Comparison of ENCODE assay signal across 25 cellular contexts in genomic region chr11:31254411-31254810, GRCh38.
A peak's percentile ranks its signal among the peaks of the same experiment; 100 is the strongest.
DNase-seq lines count a peak whose midpoint lies in the region; ATAC-seq and TF ChIP-seq lines count a peak whose summit lies in the region.
"Had no signal": no experiment of that assay in that cellular context is flagged by ENCODE, and none has a peak within 500 bp of the region (broad histone marks: within the 10 kb centered on the region; RNA-seq: fewer than 3 reads in every experiment).

No MANE protein-coding gene starts in this region.

- DNase-seq in H4 (ENCODE audit: low spot score) (peak; percentile 20), NOMO-1 treated with DMSO at 0.1 percent for 48 hours (lab: John Stamatoyannopoulos, UW; ENCODE audit: unreplicated experiment) (peak; percentile 76), cardiac fibroblast (ENCODE audit: low read depth in 2 of 2) (peak; percentile 37 to 41), kidney tubule cell (ENCODE audit: low spot score) (peak; percentile 10), suprapubic skin (ENCODE audit: low spot score in 2 of 2) (no peak), NCI-H345 treated with DMSO at 0.1 percent for 48 hours (lab: John Stamatoyannopoulos, UW; ENCODE audit: unreplicated experiment) (no peak), mesothelial cell of epicardium (ENCODE audit: low spot score in 2 of 2, unreplicated experiment in 2 of 2) (no peak)
- DNase-seq: activated B cell treated with CpG ODN at 0.5 μM for 24 hours; activated CD8-positive, alpha-beta T cell treated with anti-CD3 and anti-CD28 coated beads for 36 hours; activated naive CD4-positive, alpha-beta T cell treated with anti-CD3 and anti-CD28 coated beads, Interleukin-2, amount 50 U/mL, for 16 hours; activated T-cell treated with anti-CD3 and anti-CD28 coated beads, Interleukin-2, amount 50 U/mL, for 24 hours; brain microvascular endothelial cell; dorsolateral prefrontal cortex; erythroblast; heart left ventricle; kidney; natural killer cell; NCI-H187; NCI-H510A; pancreas; SHP77 treated with DMSO at 0.1 percent for 48 hours; stimulated activated CD4-positive, alpha-beta T cell treated with anti-CD3 and anti-CD28 coated beads, Interleukin-2, amount 100 ng/mL, for 48 hours; T-helper 2 cell; uterus had no signal

- no peaks in the 10 kb centered on the region for H3K36me3 ChIP-seq in suprapubic skin
- H3K36me3 ChIP-seq: brain microvascular endothelial cell, heart left ventricle, pancreas, uterus had no signal

- no peaks in the 10 kb centered on the region for H3K27me3 Mint-ChIP-seq in mesothelial cell of epicardium (ENCODE audit: low read depth)

- TF ChIP-seq CTCF in cardiac fibroblast (IDR thresholded peaks at IDR 0.05; ENCODE audit: low read depth, low read length) (no peak), suprapubic skin (IDR thresholded peaks at IDR 0.05) (no peak), mesothelial cell of epicardium (IDR thresholded peaks at IDR 0.05; ENCODE audit: unreplicated experiment) (no peak)

- H3K27ac Mint-ChIP-seq in mesothelial cell of epicardium = no peak overlapping the region
- H3K27ac Mint-ChIP-seq: activated B cell treated with CpG ODN at 0.5 μM for 24 hours; activated CD8-positive, alpha-beta T cell treated with anti-CD3 and anti-CD28 coated beads for 36 hours; activated T-cell treated with anti-CD3 and anti-CD28 coated beads, Interleukin-2, amount 50 U/mL, for 24 hours; natural killer cell had no signal

- no peak overlapping the region for H3K4me3 ChIP-seq in cardiac fibroblast (replicated peaks in 1 of 2; ENCODE audit: low read depth in 2 of 2, low read length in 2 of 2)
- no peak overlapping the region for H3K4me3 ChIP-seq in suprapubic skin
- H3K4me3 ChIP-seq: dorsolateral prefrontal cortex, heart left ventricle, pancreas, uterus had no signal

- H3K36me3 Mint-ChIP-seq in mesothelial cell of epicardium = no peaks in the 10 kb centered on the region
- H3K36me3 Mint-ChIP-seq: natural killer cell had no signal

- H3K27me3 ChIP-seq in suprapubic skin = no peaks in the 10 kb centered on the region
- H3K27me3 ChIP-seq: brain microvascular endothelial cell, dorsolateral prefrontal cortex, heart left ventricle, pancreas, uterus had no signal

- H3K9me3 ChIP-seq in suprapubic skin = no peaks in the 10 kb centered on the region
- H3K9me3 ChIP-seq: heart left ventricle, pancreas, uterus had no signal

- H3K27ac ChIP-seq in suprapubic skin = no peak overlapping the region
- H3K27ac ChIP-seq: brain microvascular endothelial cell, dorsolateral prefrontal cortex, heart left ventricle, pancreas, uterus had no signal

- TF ChIP-seq EP300 in suprapubic skin (IDR thresholded peaks at IDR 0.05) = no peak

- no peaks in the 10 kb centered on the region for H3K9me3 Mint-ChIP-seq in mesothelial cell of epicardium
- H3K9me3 Mint-ChIP-seq: activated B cell treated with CpG ODN at 0.5 μM for 24 hours; activated CD8-positive, alpha-beta T cell treated with anti-CD3 and anti-CD28 coated beads for 36 hours; activated T-cell treated with anti-CD3 and anti-CD28 coated beads, Interleukin-2, amount 50 U/mL, for 24 hours had no signal

- no peak for ATAC-seq in HG03045 (IDR thresholded peaks at IDR 0.05; ENCODE audit: unreplicated experiment)
- ATAC-seq: activated CD8-positive, alpha-beta T cell treated with anti-CD3 and anti-CD28 coated beads for 36 hours; heart left ventricle; natural killer cell had no signal

- H3K4me1 ChIP-seq in suprapubic skin = no peaks in the 10 kb centered on the region
- H3K4me1 ChIP-seq: heart left ventricle, pancreas, uterus had no signal

- TF ChIP-seq POLR2A in suprapubic skin (IDR thresholded peaks at IDR 0.05) = no peak

- H3K4me1 Mint-ChIP-seq in mesothelial cell of epicardium = peaks cover 10% of the 10 kb centered on the region
- H3K4me1 Mint-ChIP-seq: activated B cell treated with CpG ODN at 0.5 μM for 24 hours, natural killer cell had no signal

- H3K4me3 Mint-ChIP-seq in mesothelial cell of epicardium = no peak overlapping the region
- H3K4me3 Mint-ChIP-seq: activated B cell treated with CpG ODN at 0.5 μM for 24 hours; activated CD8-positive, alpha-beta T cell treated with anti-CD3 and anti-CD28 coated beads for 36 hours; activated T-cell treated with anti-CD3 and anti-CD28 coated beads, Interleukin-2, amount 50 U/mL, for 24 hours; natural killer cell had no signal

Comparison
In these comparisons a context has a peak if more than half of its experiments do, and no peak if none do; other contexts are left out.
1. DNase-seq: peak in H4 (single experiment), NOMO-1 treated with DMSO at 0.1 percent for 48 hours (single experiment), cardiac fibroblast (2 of 2) and kidney tubule cell (single experiment); none in suprapubic skin (0 of 2), NCI-H345 treated with DMSO at 0.1 percent for 48 hours (single experiment) and mesothelial cell of epicardium (0 of 2).